In genomic region chr5:68658810-68659372, GRCh38 we compare ENCODE assay signal across 21 cellular contexts.
DNase-seq lines count a peak whose midpoint lies in the region; ATAC-seq, FAIRE-seq and TF ChIP-seq lines count a peak whose summit lies in the region.
"Had no signal": no experiment of that assay in that cellular context is flagged by ENCODE, and none has a peak within 500 bp of the region (broad histone marks: within the 10 kb centered on the region; RNA-seq: fewer than 3 reads in every experiment).

No MANE protein-coding gene starts in this region.

- no peaks in the 10 kb centered on the region for H3F3A ChIP-seq in neural cell (ENCODE audit: insufficient read depth, low read length, poor library complexity, severe bottlenecking)

- H3K4me2 ChIP-seq in K562 (ENCODE audit: insufficient read depth, low read length) (no peak overlapping the region), neural cell (ENCODE audit: low read length) (peak overlapping the region; percentile 27), Karpas-422 (ENCODE audit: low read depth, low read length, poor library complexity, severe bottlenecking) (no peak overlapping the region)
- H3K4me2 ChIP-seq: A549, GM23338 had no signal

- in situ Hi-C loops in K562 (cut with MboI) = no loop called here

- H3K9me3 ChIP-seq in K562 (replicated peaks; ENCODE audit: control insufficient read depth, insufficient read depth, low read depth, low read length) (no peaks in the 10 kb centered on the region), neural cell (ENCODE audit: low read length) (no peaks in the 10 kb centered on the region), Karpas-422 (ENCODE audit: low read length) (no peaks in the 10 kb centered on the region), body of pancreas (no peaks in the 10 kb centered on the region)
- H3K9me3 ChIP-seq: A549 had no signal

- no peak for FAIRE-seq in K562 (lab: Jason Lieb, UNC)
- FAIRE-seq: A549, GM12891, GM18507 had no signal

- TF ChIP-seq POLR2A in K562 (conservative IDR thresholded peaks at IDR 0.05) = no peak
- TF ChIP-seq POLR2A in body of pancreas (IDR thresholded peaks at IDR 0.05) = no peak

- H4K20me1 ChIP-seq in K562 (replicated peaks; ENCODE audit: control insufficient read depth, insufficient read depth, low read length) (no peaks in the 10 kb centered on the region; the same call in 1 of the 2 replicates), neural cell (ENCODE audit: insufficient read depth) (no peaks in the 10 kb centered on the region), Karpas-422 (ENCODE audit: insufficient read depth, low read depth, low read length) (no peaks in the 10 kb centered on the region)

- TF ChIP-seq EP300 in K562 (IDR thresholded peaks at IDR 0.05; ENCODE audit: low read length) (no peak), neural cell (conservative IDR thresholded peaks at IDR 0.05; ENCODE audit: poor library complexity, severe bottlenecking) (peak; percentile 91)

- no peaks in the 10 kb centered on the region for H3K79me2 ChIP-seq in ACC112 (ENCODE audit: control insufficient read depth, insufficient read depth, low read length, unreplicated experiment)
- H3K79me2 ChIP-seq in K562 (ENCODE audit: control insufficient read depth, insufficient read depth, low read length) = no peaks in the 10 kb centered on the region
- H3K79me2 ChIP-seq in neural cell (replicated peaks; ENCODE audit: insufficient read depth, low read length) = no peaks in the 10 kb centered on the region
- H3K79me2 ChIP-seq in Karpas-422 (ENCODE audit: low read length) = no peaks in the 10 kb centered on the region

- POLR2A ChIA-PET in K562 (lab: Yijun Ruan, JAX) = no interaction called here

- ATAC-seq in K562 (no peak), body of pancreas (no peak), HG03432 (IDR thresholded peaks at IDR 0.05; ENCODE audit: unreplicated experiment) (no peak)
- ATAC-seq: A549, GM23338, HCT116 had no signal

- intact Hi-C loops in K562 (cut with micrococcal nuclease) (no loop called here), body of pancreas (cut with DNase I) (no loop called here)

- TF ChIP-seq CTCF in K562 (IDR thresholded peaks at IDR 0.05 in 2 of 3, conservative IDR thresholded peaks at IDR 0.05 in 1 of 3; ENCODE audit: insufficient read depth in 2 of 3, low read depth in 1 of 3, low read length in 3 of 3) (no peak), neural cell (IDR thresholded peaks at IDR 0.05; ENCODE audit: poor library complexity, severe bottlenecking) (no peak), body of pancreas (IDR thresholded peaks at IDR 0.05) (no peak)

- H3K9me2 ChIP-seq in neural cell (ENCODE audit: insufficient read depth, low read length) (no peaks in the 10 kb centered on the region), Karpas-422 (replicated peaks; ENCODE audit: insufficient read depth, low read length) (no peaks in the 10 kb centered on the region)

- WGBS in K562 (ENCODE audit: insufficient coverage, low coverage, missing lambda C conversion rate) = 2% methylated on average over 4 of the region's 4 CpGs
- 52 to 62% methylated on average over 4 of the region's 4 CpGs for WGBS in body of pancreas, 2 donors

- BruUV-seq in K562 (replicated peaks; lab: Mats Ljungman, UMichigan) = no TSS peak

- H3K9ac ChIP-seq in K562 (ENCODE audit: insufficient read depth in 1 of 2, low read depth in 2 of 2, low read length in 2 of 2) (no peak overlapping the region), neural cell (ENCODE audit: low read length) (no peak overlapping the region), Karpas-422 (ENCODE audit: low read length) (no peak overlapping the region)

- H2AFZ ChIP-seq in ACC112 (ENCODE audit: low read length, unreplicated experiment) (peak overlapping the region; percentile 1), K562 (ENCODE audit: low read depth, low read length) (no peak overlapping the region), neural cell (ENCODE audit: low read depth, low read length) (no peak overlapping the region), Karpas-422 (ENCODE audit: low read length) (no peak overlapping the region)
- H2AFZ ChIP-seq: GM23338 had no signal

- H3K4me3 ChIP-seq in ACC112 (ENCODE audit: low read depth, low read length) = no peak overlapping the region
- no peak overlapping the region for H3K4me3 ChIP-seq in K562
- H3K4me3 ChIP-seq in neural cell (ENCODE audit: low read length) = peak overlapping the region; percentile 22
- H3K4me3 ChIP-seq in Karpas-422 (ENCODE audit: low read length) = no peak overlapping the region
- no peak overlapping the region for H3K4me3 ChIP-seq in body of pancreas
- H3K4me3 ChIP-seq: A549, GM23338 had no signal

- H3K36me3 ChIP-seq in ACC112 (ENCODE audit: insufficient read depth, low read length) (no peaks in the 10 kb centered on the region; the same call in 1 of the 2 replicates), K562 (ENCODE audit: control insufficient read depth, insufficient read depth, low read length) (no peaks in the 10 kb centered on the region), neural cell (ENCODE audit: insufficient read depth, low read length) (no peaks in the 10 kb centered on the region), Karpas-422 (ENCODE audit: insufficient read depth, low read length) (no peaks in the 10 kb centered on the region), body of pancreas (replicated peaks in 1 of 2; ENCODE audit: insufficient read depth in 1 of 2, low read depth in 2 of 2) (no peaks in the 10 kb centered on the region)

- TF ChIP-seq RAD21 in K562 (CRISPR knock-in tag; conservative IDR thresholded peaks at IDR 0.05 in 1 of 2, IDR thresholded peaks at IDR 0.05 in 1 of 2) (no peak), neural cell (conservative IDR thresholded peaks at IDR 0.05) (no peak)

- H3K27me3 ChIP-seq in ACC112 (ENCODE audit: insufficient read depth, low read length) (no peaks in the 10 kb centered on the region), K562 (ENCODE audit: control insufficient read depth in 2 of 2, insufficient read depth in 2 of 2, low read length in 2 of 2) (peaks cover 0 to 8% of the 10 kb centered on the region in 2 experiments; a peak in 2 of 5 replicates), neural cell (ENCODE audit: insufficient read depth, low read depth, low read length) (no peaks in the 10 kb centered on the region), Karpas-422 (ENCODE audit: low read length) (peaks cover 3% of the 10 kb centered on the region; the same call in 1 of the 2 replicates), body of pancreas (no peaks in the 10 kb centered on the region)

- H3K4me1 ChIP-seq in ACC112 (ENCODE audit: control insufficient read depth, insufficient read depth, low read length, unreplicated experiment) (peaks cover 16% of the 10 kb centered on the region), K562 (replicated peaks in 1 of 2; ENCODE audit: control insufficient read depth in 2 of 2, insufficient read depth in 2 of 2, low read length in 2 of 2) (no peaks in the 10 kb centered on the region), Karpas-422 (ENCODE audit: low read length) (no peaks in the 10 kb centered on the region), body of pancreas (peaks cover 6% of the 10 kb centered on the region)
- H3K4me1 ChIP-seq: A549 had no signal

- H3K27ac ChIP-seq in ACC112 (ENCODE audit: low read depth, low read length) (no peak overlapping the region), K562 (ENCODE audit: extremely low read depth, low read depth, low read length) (no peak overlapping the region), neural cell (ENCODE audit: low read length) (peak overlapping the region; percentile 36), Karpas-422 (ENCODE audit: low read length) (no peak overlapping the region), body of pancreas (no peak overlapping the region)
- H3K27ac ChIP-seq: A549 had no signal

- DNase-seq in K562 (ENCODE audit: extremely low read depth in 1 of 4, low spot score in 3 of 4) = no peak
- no peak for DNase-seq in Karpas-422
- no peak for DNase-seq in body of pancreas
- DNase-seq: 8988T; C1 segment of cervical spinal cord; Calu3; CD4-positive, alpha-beta memory T cell; COR-L47; DMS53; DMS79 treated with DMSO at 0.1 percent for 48 hours; GF-D8; H9; HFFc6 had no signal

- CTCF ChIA-PET in K562 (lab: Yijun Ruan, JAX; ENCODE audit: low intra/inter-chr PET ratio) = no interaction called here

- no peaks in the 10 kb centered on the region for H3K9me1 ChIP-seq in K562 (ENCODE audit: control insufficient read depth, insufficient read depth, low read length)

TF ChIP-seq in neural cell, 6 proteins besides CTCF, POLR2A, EP300 and RAD21:
- TF ChIP-seq SMC3 (conservative IDR thresholded peaks at IDR 0.05; ENCODE audit: poor library complexity) = no peak
- TF ChIP-seq POLR2AphosphoS5 (IDR thresholded peaks at IDR 0.05) = peak; percentile 69
- TF ChIP-seq REST (IDR thresholded peaks at IDR 0.05; ENCODE audit: borderline replicate concordance) = peak; percentile 97
